ENCODE assay signal across 12 cellular contexts in genomic region chr15:100941536-100941935, GRCh38. TPM values are rescaled to one million over a fixed set of nuclear protein-coding genes. Genes with fewer than 3 reads are reported as not detected.
DNase-seq lines count a peak whose midpoint lies in the region; ATAC-seq, FAIRE-seq and TF ChIP-seq lines count a peak whose summit lies in the region.
"Had no signal": no experiment of that assay in that cellular context is flagged by ENCODE, and none has a peak within 500 bp of the region (broad histone marks: within the 10 kb centered on the region; RNA-seq: fewer than 3 reads in every experiment).

No MANE protein-coding gene starts in this region.

- POLR2A ChIA-PET in Panc1 (lab: Charles Lee) = interaction anchor here (0.6 kb wide), 1 partner anchor 58 kb away, joined by 7 read pairs; no protein-coding TSS in a partner anchor

- CTCF ChIA-PET in Panc1 (lab: Charles Lee) = no interaction called here

- H3K9me3 ChIP-seq in Panc1 (ENCODE audit: control insufficient read depth, insufficient read depth, low read depth, low read length) = no peaks in the 10 kb centered on the region
- H3K9me3 ChIP-seq: suprapubic skin had no signal

- peak; percentile 49 for ATAC-seq in GM19455 (IDR thresholded peaks at IDR 0.05; ENCODE audit: unreplicated experiment)
- peak; percentile 56 for ATAC-seq in HG02981 (IDR thresholded peaks at IDR 0.05; ENCODE audit: unreplicated experiment)
- peak; percentile 80 for ATAC-seq in Panc1
- no peak for ATAC-seq in left ventricle myocardium superior

- H3K4me3 ChIP-seq in Panc1 (ENCODE audit: low read depth in 2 of 2, low read length in 2 of 2) = no peak overlapping the region; a peak in 1 of 4 replicates
- H3K4me3 ChIP-seq: suprapubic skin had no signal

- no peaks in the 10 kb centered on the region for H3K27me3 ChIP-seq in Panc1 (ENCODE audit: control insufficient read depth, insufficient read depth, low read length)
- H3K27me3 ChIP-seq: suprapubic skin had no signal

- DNase-seq in GM12892 (ENCODE audit: insufficient read length) = no peak
- no peak for DNase-seq in Panc1 (ENCODE audit: low read depth, low spot score)
- DNase-seq in dedifferentiated amniotic fluid mesenchymal stem cell (ENCODE audit: extremely low spot score) = no peak
- DNase-seq in T-helper 2 cell = no peak
- no peak for DNase-seq in COLO668 (lab: John Stamatoyannopoulos, UW; ENCODE audit: unreplicated experiment)
- no peak for DNase-seq in left ventricle myocardium superior
- DNase-seq: C1 segment of cervical spinal cord; NCI-H146; stimulated activated CD4-positive, alpha-beta T cell treated with anti-CD3 and anti-CD28 coated beads, Interleukin-2, amount 100 ng/mL, for 48 hours had no signal

- TF ChIP-seq CTCF in Panc1 (IDR thresholded peaks at IDR 0.05) = no peak

- peak; percentile 90 for FAIRE-seq in GM12892 (lab: Jason Lieb, UNC)

- BruUV-seq in Panc1 (replicated peaks; lab: Mats Ljungman, UMichigan) = no TSS peak

- in situ Hi-C loops in Panc1 (cut with HindIII; ENCODE audit: low pct_unique_long_range_greater_than_20kb, low sequenced_read_pairs) = no loop called here

- H3K36me3 ChIP-seq in Panc1 (ENCODE audit: control insufficient read depth, insufficient read depth, low read length) = no peaks in the 10 kb centered on the region
- H3K36me3 ChIP-seq: suprapubic skin had no signal

- intact Hi-C loops in Panc1 (cut with micrococcal nuclease; ENCODE audit: unreplicated experiment) (no loop called here), left ventricle myocardium superior (cut with micrococcal nuclease) (no loop called here)

- peaks cover 47% of the 10 kb centered on the region for H3K4me1 ChIP-seq in Panc1 (ENCODE audit: control insufficient read depth, insufficient read depth, low read length)

- H3K27ac ChIP-seq in Panc1 (ENCODE audit: low read length) = peak overlapping the region; percentile 86
- H3K27ac ChIP-seq: suprapubic skin had no signal

- TF ChIP-seq POLR2A in GM12892 (IDR thresholded peaks at IDR 0.05; ENCODE audit: low read depth, low read length) = no peak; the same call in 1 of the 2 replicates

RNA-seq across cellular contexts. Expression of gene LRRK1, which starts 22.4 kb away (rescaled TPM):
- polyA plus RNA-seq in GM12892 (2012; ENCODE audit: missing spikeins) = 15.9 TPM
- total RNA-seq in Panc1 (2021; ENCODE audit: unreplicated experiment) (88.0 TPM), left ventricle myocardium superior (2.3 TPM)
- polyA plus RNA-seq in Panc1 (2012; ENCODE audit: insufficient read length) = 55.0 TPM

Comparison
In these comparisons a context has a peak if more than half of its experiments do, and no peak if none do; other contexts are left out.
1. RNA of gene LRRK1, which starts 22.4 kb away (total RNA-seq): 88.0 TPM in Panc1 (single experiment); 2.3 TPM in left ventricle myocardium superior (single experiment); every median in the first group is over 10 times any median in the second.